Comparison of ENCODE assay signal across 19 cellular contexts in genomic region chr17:31156326-31156725, GRCh38.
DNase-seq lines count a peak whose midpoint lies in the region; ATAC-seq, FAIRE-seq and TF ChIP-seq lines count a peak whose summit lies in the region.
"Had no signal": no experiment of that assay in that cellular context is flagged by ENCODE, and none has a peak within 500 bp of the region (broad histone marks: within the 10 kb centered on the region; RNA-seq: fewer than 3 reads in every experiment).

No MANE protein-coding gene starts in this region.

- H3K4me1 Mint-ChIP-seq in progenitor cell of endocrine pancreas (ENCODE audit: low read depth) = peaks cover 32% of the 10 kb centered on the region
- peaks cover 11% of the 10 kb centered on the region for H3K4me1 Mint-ChIP-seq in activated naive CD8-positive, alpha-beta T cell treated with anti-CD3 and anti-CD28 coated beads, Interleukin-2, amount 50 U/mL, for 24 hours

- H3K27ac Mint-ChIP-seq in progenitor cell of endocrine pancreas = peak overlapping the region; percentile 25
- no peak overlapping the region for H3K27ac Mint-ChIP-seq in activated naive CD8-positive, alpha-beta T cell treated with anti-CD3 and anti-CD28 coated beads, Interleukin-2, amount 50 U/mL, for 24 hours
- H3K27ac Mint-ChIP-seq: activated B cell treated with CpG ODN at 0.5 μM for 24 hours; activated T-helper 17 cell treated with anti-CD3 and anti-CD28 coated beads, Interleukin-2, amount 50 U/mL, for 72 hours; stimulated activated naive CD8-positive, alpha-beta T cell treated with anti-CD3 and anti-CD28 coated beads, Interleukin-15, Interleukin-2, amounts not matched to agents 100 ng/mL and 50 ng/mL, for 24 hours; T-helper 17 cell had no signal

- peaks cover 27% of the 10 kb centered on the region for H3K36me3 Mint-ChIP-seq in progenitor cell of endocrine pancreas (ENCODE audit: insufficient read depth)
- peaks cover 22% of the 10 kb centered on the region for H3K36me3 Mint-ChIP-seq in activated naive CD8-positive, alpha-beta T cell treated with anti-CD3 and anti-CD28 coated beads, Interleukin-2, amount 50 U/mL, for 24 hours (ENCODE audit: low read depth)

- peak overlapping the region; percentile 55 for H3K4me3 Mint-ChIP-seq in progenitor cell of endocrine pancreas (ENCODE audit: low read depth)
- H3K4me3 Mint-ChIP-seq in activated naive CD8-positive, alpha-beta T cell treated with anti-CD3 and anti-CD28 coated beads, Interleukin-2, amount 50 U/mL, for 24 hours = no peak overlapping the region
- H3K4me3 Mint-ChIP-seq: activated B cell treated with CpG ODN at 0.5 μM for 24 hours; activated T-helper 17 cell treated with anti-CD3 and anti-CD28 coated beads, Interleukin-2, amount 50 U/mL, for 72 hours; stimulated activated naive CD8-positive, alpha-beta T cell treated with anti-CD3 and anti-CD28 coated beads, Interleukin-15, Interleukin-2, amounts not matched to agents 100 ng/mL and 50 ng/mL, for 24 hours; T-helper 17 cell had no signal

- H3K4me3 ChIP-seq in SK-N-MC = peak overlapping the region; percentile 62; the same call in 1 of the 2 replicates
- H3K4me3 ChIP-seq: left ventricle myocardium inferior, mucosa of descending colon had no signal

- peak overlapping the region; percentile 93 for H3K27ac ChIP-seq in SK-N-MC
- H3K27ac ChIP-seq: left ventricle myocardium inferior had no signal

- H3K36me3 ChIP-seq in SK-N-MC (ENCODE audit: insufficient read depth, low read length) = peaks cover 29% of the 10 kb centered on the region; the same call in 1 of the 2 replicates

- H3K27me3 Mint-ChIP-seq in progenitor cell of endocrine pancreas = peaks cover 14% of the 10 kb centered on the region
- H3K27me3 Mint-ChIP-seq in activated naive CD8-positive, alpha-beta T cell treated with anti-CD3 and anti-CD28 coated beads, Interleukin-2, amount 50 U/mL, for 24 hours = no peaks in the 10 kb centered on the region
- H3K27me3 Mint-ChIP-seq: activated B cell treated with CpG ODN at 0.5 μM for 24 hours; activated T-helper 17 cell treated with anti-CD3 and anti-CD28 coated beads, Interleukin-2, amount 50 U/mL, for 72 hours; stimulated activated naive CD8-positive, alpha-beta T cell treated with anti-CD3 and anti-CD28 coated beads, Interleukin-15, Interleukin-2, amounts not matched to agents 100 ng/mL and 50 ng/mL, for 24 hours; T-helper 17 cell had no signal

- no peak for ATAC-seq in GM21529 (IDR thresholded peaks at IDR 0.05; ENCODE audit: unreplicated experiment)
- no peak for ATAC-seq in activated naive CD8-positive, alpha-beta T cell treated with anti-CD3 and anti-CD28 coated beads, Interleukin-2, amount 50 U/mL, for 24 hours
- ATAC-seq: activated T-helper 17 cell treated with anti-CD3 and anti-CD28 coated beads, Interleukin-2, amount 50 U/mL, for 72 hours; mucosa of descending colon; Right ventricle myocardium inferior; T-helper 17 cell had no signal

- H3K9me3 ChIP-seq in SK-N-MC (ENCODE audit: low read depth, low read length) = no peaks in the 10 kb centered on the region
- H3K9me3 ChIP-seq: mucosa of descending colon had no signal

- DNase-seq in D721Med (ENCODE audit: insufficient read length, low spot score) (no peak), SK-N-MC (ENCODE audit: low read depth, low spot score) (no peak), fibroblast of gingiva (ENCODE audit: low read depth) (peak; percentile 11), progenitor cell of endocrine pancreas (ENCODE audit: low spot score, unreplicated experiment) (no peak), HuH-7 (ENCODE audit: low spot score) (no peak)
- no peak for DNase-seq in stimulated activated CD4-positive, alpha-beta T cell treated with anti-CD3 and anti-CD28 coated beads, Interleukin-4, amount 100 ng/mL, for 4 hours
- no peak for DNase-seq in activated naive CD8-positive, alpha-beta T cell treated with anti-CD3 and anti-CD28 coated beads, Interleukin-2, amount 50 U/mL, for 24 hours
- DNase-seq: activated B cell treated with CpG ODN at 0.5 μM for 24 hours, Kasumi-1, left ventricle myocardium inferior, mucosa of descending colon, NCI-H1105, NCI-H510A treated with DMSO at 0.1 percent for 48 hours, T-helper 17 cell had no signal

- no peak for TF ChIP-seq CTCF in D721Med (IDR thresholded peaks at IDR 0.05; ENCODE audit: insufficient read depth, missing control alignments)
- no peak for TF ChIP-seq CTCF in progenitor cell of endocrine pancreas (IDR thresholded peaks at IDR 0.05; ENCODE audit: unreplicated experiment)

- H3K9ac ChIP-seq in SK-N-MC (ENCODE audit: insufficient read length) = no peak overlapping the region

- H3K9me3 Mint-ChIP-seq in progenitor cell of endocrine pancreas (ENCODE audit: low read depth) = peaks cover 9% of the 10 kb centered on the region
- H3K9me3 Mint-ChIP-seq in activated naive CD8-positive, alpha-beta T cell treated with anti-CD3 and anti-CD28 coated beads, Interleukin-2, amount 50 U/mL, for 24 hours = peaks cover 12% of the 10 kb centered on the region
- H3K9me3 Mint-ChIP-seq: stimulated activated naive CD8-positive, alpha-beta T cell treated with anti-CD3 and anti-CD28 coated beads, Interleukin-15, Interleukin-2, amounts not matched to agents 100 ng/mL and 50 ng/mL, for 24 hours had no signal

- peak; percentile 11 for FAIRE-seq in D721Med (lab: Jason Lieb, UNC)
- FAIRE-seq: endometrium had no signal
